In genomic region chr19:45001087-45001739, GRCh38 we compare ENCODE assay signal across 8 cellular contexts. TPM values are rescaled to one million over a fixed set of nuclear protein-coding genes. Genes with fewer than 3 reads are reported as not detected.
DNase-seq lines count a peak whose midpoint lies in the region; ATAC-seq and TF ChIP-seq lines count a peak whose summit lies in the region.

A gene with protein sequence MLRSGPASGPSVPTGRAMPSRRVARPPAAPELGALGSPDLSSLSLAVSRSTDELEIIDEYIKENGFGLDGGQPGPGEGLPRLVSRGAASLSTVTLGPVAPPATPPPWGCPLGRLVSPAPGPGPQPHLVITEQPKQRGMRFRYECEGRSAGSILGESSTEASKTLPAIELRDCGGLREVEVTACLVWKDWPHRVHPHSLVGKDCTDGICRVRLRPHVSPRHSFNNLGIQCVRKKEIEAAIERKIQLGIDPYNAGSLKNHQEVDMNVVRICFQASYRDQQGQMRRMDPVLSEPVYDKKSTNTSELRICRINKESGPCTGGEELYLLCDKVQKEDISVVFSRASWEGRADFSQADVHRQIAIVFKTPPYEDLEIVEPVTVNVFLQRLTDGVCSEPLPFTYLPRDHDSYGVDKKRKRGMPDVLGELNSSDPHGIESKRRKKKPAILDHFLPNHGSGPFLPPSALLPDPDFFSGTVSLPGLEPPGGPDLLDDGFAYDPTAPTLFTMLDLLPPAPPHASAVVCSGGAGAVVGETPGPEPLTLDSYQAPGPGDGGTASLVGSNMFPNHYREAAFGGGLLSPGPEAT (plus strand): TSS chr19:45001464. CDS start chr19:45001580, 116 bp downstream.

- peak within 1 kb of the TSS; percentile 92 for H3K4me3 Mint-ChIP-seq in activated CD8-positive, alpha-beta T cell treated with anti-CD3 and anti-CD28 coated beads, Interleukin-2, amount 10 ng/mL, durations not matched to agents 7 days and 5 days

- POLR2A ChIA-PET in activated CD8-positive, alpha-beta T cell treated with anti-CD3 and anti-CD28 coated beads, Interleukin-2, amount 10 ng/mL, durations not matched to agents 7 days and 5 days (lab: Charles Lee): interaction anchor here (0.5 to 2.8 kb wide), 14 partner anchors 9 to 153 kb away, joined by 3 to 26 read pairs (median 4); partner anchors contain the start of genes CLASRP and PPP1R37

- H3K27me3 ChIP-seq in BLaER1 treated with 17β-estradiol and CSF1 and Interleukin-3, amounts not matched to agents 10 nM and 100 nM: no peaks in the 10 kb centered on the region
- no peaks in the 10 kb centered on the region for H3K27me3 ChIP-seq in ectodermal cell (ENCODE audit: control insufficient read depth, insufficient read depth, low read length, poor library complexity, severe bottlenecking)
- H3K27me3 ChIP-seq in lung (ENCODE audit: control insufficient read depth, insufficient read depth): no peaks in the 10 kb centered on the region

- no peaks in the 10 kb centered on the region for H3K27me3 Mint-ChIP-seq in activated CD8-positive, alpha-beta T cell treated with anti-CD3 and anti-CD28 coated beads, Interleukin-2, amount 10 ng/mL, durations not matched to agents 7 days and 5 days (ENCODE audit: low read depth)

- TF ChIP-seq CTCF in lung (IDR thresholded peaks at IDR 0.05; ENCODE audit: control extremely low read depth, extremely low read depth): no peak

- peak within 1 kb of the TSS; percentile 89 to 100 (median 92) for H3K27ac ChIP-seq in BLaER1 treated with 17β-estradiol and CSF1 and Interleukin-3, amounts not matched to agents 10 nM and 100 nM
- H3K27ac ChIP-seq in ectodermal cell (ENCODE audit: insufficient read depth, low read depth, low read length, poor library complexity, severe bottlenecking) (peak within 1 kb of the TSS; percentile 95), lung (ENCODE audit: low read depth in 1 of 2, low read length in 1 of 2) (peak within 1 kb of the TSS; percentile 96 to 97)

- 3% methylated on average over 79 of the region's 79 CpGs for WGBS in ectodermal cell, 2 experiments
- 2 to 5% methylated on average over 38 to 79 of the region's 79 CpGs for WGBS in lung, 2 donors

- peak; percentile 44 for ATAC-seq in GM19328 (IDR thresholded peaks at IDR 0.05; ENCODE audit: unreplicated experiment)
- peak; percentile 29 for ATAC-seq in HG03469 (IDR thresholded peaks at IDR 0.05; ENCODE audit: unreplicated experiment)
- peak; percentile 78 for ATAC-seq in activated CD8-positive, alpha-beta T cell treated with anti-CD3 and anti-CD28 coated beads, Interleukin-2, amount 10 ng/mL, durations not matched to agents 7 days and 5 days
- peak; percentile 51 for ATAC-seq in lung (ENCODE audit: insufficient read depth, low FRiP score)

- no peaks in the 10 kb centered on the region for H3K9me3 Mint-ChIP-seq in activated CD8-positive, alpha-beta T cell treated with anti-CD3 and anti-CD28 coated beads, Interleukin-2, amount 10 ng/mL, durations not matched to agents 7 days and 5 days (ENCODE audit: insufficient read depth)

- no peaks in the 10 kb centered on the region for H3K9me3 ChIP-seq in BLaER1 treated with 17β-estradiol and CSF1 and Interleukin-3, amounts not matched to agents 10 nM and 100 nM (replicated peaks in 1 of 11)
- H3K9me3 ChIP-seq in ectodermal cell (ENCODE audit: control insufficient read depth, low read length): no peaks in the 10 kb centered on the region
- no peaks in the 10 kb centered on the region for H3K9me3 ChIP-seq in lung (ENCODE audit: control insufficient read depth in 2 of 2, insufficient read depth in 1 of 2, low read length in 1 of 2)

- H3K27ac Mint-ChIP-seq in activated CD8-positive, alpha-beta T cell treated with anti-CD3 and anti-CD28 coated beads, Interleukin-2, amount 10 ng/mL, durations not matched to agents 7 days and 5 days: peak within 1 kb of the TSS; percentile 99

- H3K4me1 Mint-ChIP-seq in activated CD8-positive, alpha-beta T cell treated with anti-CD3 and anti-CD28 coated beads, Interleukin-2, amount 10 ng/mL, durations not matched to agents 7 days and 5 days (ENCODE audit: low read depth): peaks cover 15% of the 10 kb centered on the region

- peaks cover 13 to 21% (median 17%) of the 10 kb centered on the region in 10 experiments; a peak in 19 of 20 replicates for H3K4me1 ChIP-seq in BLaER1 treated with 17β-estradiol and CSF1 and Interleukin-3, amounts not matched to agents 10 nM and 100 nM
- H3K4me1 ChIP-seq in ectodermal cell (ENCODE audit: control insufficient read depth, insufficient read depth, low read length) (no peaks in the 10 kb centered on the region), lung (ENCODE audit: control insufficient read depth in 2 of 2, insufficient read depth in 2 of 2, low read length in 2 of 2) (peaks cover 3 to 4% of the 10 kb centered on the region in 2 donors)

- peaks cover 0 to 28% (median 9%) of the 10 kb centered on the region in 11 experiments; a peak in 13 of 22 replicates for H4K20me1 ChIP-seq in BLaER1 treated with 17β-estradiol and CSF1 and Interleukin-3, amounts not matched to agents 10 nM and 100 nM

- H3K4me3 ChIP-seq in BLaER1 treated with 17β-estradiol and CSF1 and Interleukin-3, amounts not matched to agents 10 nM and 100 nM: peak within 1 kb of the TSS; percentile 71 to 87 (median 80)
- H3K4me3 ChIP-seq in ectodermal cell (ENCODE audit: insufficient read depth, low read depth, low read length): peak within 1 kb of the TSS; percentile 70
- peak within 1 kb of the TSS; percentile 69 for H3K4me3 ChIP-seq in lung

- CTCF ChIA-PET in activated CD8-positive, alpha-beta T cell treated with anti-CD3 and anti-CD28 coated beads, Interleukin-2, amount 10 ng/mL, durations not matched to agents 7 days and 5 days (lab: Charles Lee): interaction anchor here (1.0 to 1.5 kb wide), 3 partner anchors 12 to 218 kb away, joined by 3 to 4 read pairs (median 4); no protein-coding TSS in a partner anchor

- peaks cover 3% of the 10 kb centered on the region for H3K36me3 Mint-ChIP-seq in activated CD8-positive, alpha-beta T cell treated with anti-CD3 and anti-CD28 coated beads, Interleukin-2, amount 10 ng/mL, durations not matched to agents 7 days and 5 days (ENCODE audit: low read depth)

- peak within 1 kb of the TSS; percentile 73 to 96 (median 90) for H3K4me2 ChIP-seq in BLaER1 treated with 17β-estradiol and CSF1 and Interleukin-3, amounts not matched to agents 10 nM and 100 nM

- DNase-seq in NCI-H748 treated with DMSO at 0.1 percent for 48 hours (lab: John Stamatoyannopoulos, UW): peak; percentile 77
- DNase-seq in activated CD8-positive, alpha-beta T cell treated with anti-CD3 and anti-CD28 coated beads, Interleukin-2, amount 10 ng/mL, durations not matched to agents 7 days and 5 days: peak; percentile 92
- peak; percentile 93 for DNase-seq in lung (ENCODE audit: low spot score)
- DNase-seq in stimulated activated CD4-positive, alpha-beta T cell treated with anti-CD3 and anti-CD28 coated beads, TNF-alpha, amount 100 ng/mL, for 1 hour (ENCODE audit: low read depth in 3 of 3, low spot score in 1 of 3): peak; percentile 90 to 99 (median 95)

- H3K36me3 ChIP-seq in BLaER1 treated with 17β-estradiol and CSF1 and Interleukin-3, amounts not matched to agents 10 nM and 100 nM: peaks cover 0 to 37% (median 27%) of the 10 kb centered on the region in 11 experiments; a peak in 13 of 22 replicates
- H3K36me3 ChIP-seq in ectodermal cell (ENCODE audit: control insufficient read depth, insufficient read depth, low read length) (no peaks in the 10 kb centered on the region), lung (ENCODE audit: control insufficient read depth in 2 of 2, insufficient read depth in 2 of 2, low read length in 2 of 2) (peaks cover 0 to 5% of the 10 kb centered on the region in 2 donors)

- peak within 1 kb of the TSS; percentile 88 to 100 (median 95) for H3K9ac ChIP-seq in BLaER1 treated with 17β-estradiol and CSF1 and Interleukin-3, amounts not matched to agents 10 nM and 100 nM

RNA-seq across cellular contexts. Expression of the gene that starts here (rescaled TPM):
- 10 to 100 TPM in 1 of 2 experiments, 1 to 10 TPM in 1; 8.7 to 10.2 TPM for total RNA-seq in activated CD8-positive, alpha-beta T cell treated with anti-CD3 and anti-CD28 coated beads, Interleukin-2, amount 10 ng/mL, durations not matched to agents 7 days and 5 days
- 7.1 TPM for polyA plus RNA-seq in ectodermal cell (2013, experiment 1 of 4)
- polyA plus RNA-seq in ectodermal cell (2013, experiment 2 of 4): 5.6 TPM
- polyA plus RNA-seq in ectodermal cell (2013, experiment 3 of 4): 5.7 TPM
- 6.3 TPM for polyA plus RNA-seq in ectodermal cell (2013, experiment 4 of 4)
- 10 to 100 TPM; 15.8 to 23.8 TPM for total RNA-seq in lung
- 10 to 100 TPM in 1 of 2 donors, 1 to 10 TPM in 1; 9.4 to 65.9 TPM for polyA plus RNA-seq in lung

Comparison
In these comparisons a context has a peak if more than half of its experiments do, and no peak if none do; other contexts are left out.
1. Peak in every context shown above with its lines: DNase-seq, ATAC-seq, H3K4me3 ChIP-seq and H3K27ac ChIP-seq.